17 cellular contexts compared by ENCODE assay signal in the genomic region with DNA sequence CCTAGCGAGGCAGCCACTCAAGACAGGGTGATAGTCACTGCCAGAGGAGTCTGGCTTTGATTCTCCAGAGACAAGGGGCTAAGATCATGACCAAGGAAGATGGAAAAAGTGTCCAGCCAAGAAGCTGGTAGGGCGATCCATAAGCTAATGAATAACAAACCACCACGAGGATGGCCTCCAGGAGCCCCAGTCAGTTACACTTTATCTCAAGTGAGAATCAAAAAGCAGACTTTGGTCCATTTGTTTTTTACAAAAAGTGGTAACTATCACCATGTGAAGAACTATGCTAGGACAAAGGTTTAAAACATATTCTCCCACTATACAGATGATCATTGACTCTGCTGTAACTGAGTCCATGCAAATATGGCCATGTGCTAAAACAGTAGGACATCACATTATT. TPM values are rescaled to one million over a fixed set of nuclear protein-coding genes. Genes with fewer than 3 reads are reported as not detected.
DNase-seq lines count a peak whose midpoint lies in the region; ATAC-seq, FAIRE-seq and TF ChIP-seq lines count a peak whose summit lies in the region.
"Had no signal": no experiment of that assay in that cellular context is flagged by ENCODE, and none has a peak within 500 bp of the region (broad histone marks: within the 10 kb centered on the region; RNA-seq: fewer than 3 reads in every experiment).

No MANE protein-coding gene starts in this region.

- H3K4me3 ChIP-seq in cardiac muscle cell = no peak overlapping the region
- H3K4me3 ChIP-seq in heart left ventricle = no peak overlapping the region
- H3K4me3 ChIP-seq in Karpas-422 (ENCODE audit: low read length) = no peak overlapping the region
- H3K4me3 ChIP-seq in kidney (ENCODE audit: low read length in 2 of 2) = no peak overlapping the region
- H3K4me3 ChIP-seq in H7 (ENCODE audit: insufficient read depth, low read depth, low read length) = no peak overlapping the region

- WGBS in heart left ventricle, 4 donors = 83 to 95% (median 92%) methylated on average over 3 of the region's 3 CpGs

- H3K27me3 ChIP-seq in cardiac muscle cell (no peaks in the 10 kb centered on the region), heart left ventricle (no peaks in the 10 kb centered on the region), Karpas-422 (ENCODE audit: low read length) (no peaks in the 10 kb centered on the region), H7 (ENCODE audit: control insufficient read depth, insufficient read depth, low read length) (no peaks in the 10 kb centered on the region)
- H3K27me3 ChIP-seq: BE2C had no signal

- H3K27ac ChIP-seq in cardiac muscle cell = peak overlapping the region; percentile 86
- H3K27ac ChIP-seq in heart left ventricle = no peak overlapping the region
- 0 out of 2 replicates have a peak overlapping the region, but pooled peaks have one; percentile 33 for H3K27ac ChIP-seq in Karpas-422 (ENCODE audit: low read length)
- H3K27ac ChIP-seq in kidney (ENCODE audit: low read depth in 2 of 2, low read length in 2 of 2) = peak overlapping the region in 1 of 2 donors; percentile 66
- H3K27ac ChIP-seq: C4-2B had no signal

- H3K9me3 ChIP-seq in cardiac muscle cell (ENCODE audit: low read depth) (no peaks in the 10 kb centered on the region), heart left ventricle (no peaks in the 10 kb centered on the region), Karpas-422 (ENCODE audit: low read length) (no peaks in the 10 kb centered on the region), kidney (ENCODE audit: control insufficient read depth in 1 of 2, low read length in 2 of 2) (no peaks in the 10 kb centered on the region)
- H3K9me3 ChIP-seq: BE2C had no signal

- TF ChIP-seq POLR2A in heart left ventricle (IDR thresholded peaks at IDR 0.05) = no peak

- no peak for ATAC-seq in heart left ventricle
- ATAC-seq in stimulated activated effector memory CD8-positive, alpha-beta T cell treated with anti-CD3 and anti-CD28 coated beads, Interleukin-12 subunit alpha, Interleukin-12 subunit beta, amount 100 ng/mL, for 72 hours = no peak
- ATAC-seq: HCT116 had no signal

- no peak for TF ChIP-seq CTCF in cardiac muscle cell (IDR thresholded peaks at IDR 0.05; ENCODE audit: low read depth, low read length)
- TF ChIP-seq CTCF in heart left ventricle (IDR thresholded peaks at IDR 0.05) = no peak
- TF ChIP-seq CTCF in kidney (IDR thresholded peaks at IDR 0.05; ENCODE audit: borderline replicate concordance, extremely low read depth, insufficient read depth) = no peak

- peaks cover 51% of the 10 kb centered on the region for H4K20me1 ChIP-seq in Karpas-422 (ENCODE audit: insufficient read depth, low read depth, low read length)

- peak; percentile 84 for FAIRE-seq in kidney (lab: Jason Lieb, UNC)
- FAIRE-seq: D721Med, GM19239 had no signal

- H3K4me1 ChIP-seq in cardiac muscle cell (ENCODE audit: low read depth) = peaks cover 47% of the 10 kb centered on the region
- H3K4me1 ChIP-seq in heart left ventricle = peaks cover 0 to 37% (median 18%) of the 10 kb centered on the region in 12 donors
- peaks cover 91% of the 10 kb centered on the region for H3K4me1 ChIP-seq in Karpas-422 (ENCODE audit: low read length)
- H3K4me1 ChIP-seq in kidney (ENCODE audit: control insufficient read depth in 1 of 2, insufficient read depth in 1 of 2, low read depth in 1 of 2, low read length in 2 of 2) = peaks cover 17 to 45% of the 10 kb centered on the region in 2 donors
- H3K4me1 ChIP-seq: BE2C had no signal

- no peaks in the 10 kb centered on the region for H3K9me2 ChIP-seq in Karpas-422 (replicated peaks; ENCODE audit: insufficient read depth, low read length)

- H3K36me3 ChIP-seq in cardiac muscle cell = peaks cover 15% of the 10 kb centered on the region
- peaks cover 0 to 40% (median 39%) of the 10 kb centered on the region in 9 donors for H3K36me3 ChIP-seq in heart left ventricle
- peaks cover 19% of the 10 kb centered on the region for H3K36me3 ChIP-seq in Karpas-422 (ENCODE audit: insufficient read depth, low read length)
- peaks cover 17 to 28% of the 10 kb centered on the region in 2 donors for H3K36me3 ChIP-seq in kidney (ENCODE audit: control insufficient read depth in 1 of 2, insufficient read depth in 2 of 2, low read length in 2 of 2)
- H3K36me3 ChIP-seq in H7 (replicated peaks; ENCODE audit: control insufficient read depth, insufficient read depth, low read length) = peaks cover 1% of the 10 kb centered on the region; the same call in 1 of the 2 replicates

- H3K27ac Mint-ChIP-seq in stimulated activated effector memory CD8-positive, alpha-beta T cell treated with anti-CD3 and anti-CD28 coated beads, Interleukin-12 subunit alpha, Interleukin-12 subunit beta, amount 100 ng/mL, for 72 hours = peak overlapping the region; percentile 11
- H3K27ac Mint-ChIP-seq: IgD-negative memory B cell had no signal

- DNase-seq in cardiac muscle cell (ENCODE audit: low read depth in 1 of 2, low spot score in 1 of 2) (no peak), heart left ventricle (no peak), Karpas-422 (no peak), kidney (no peak), NCI-H2107 (lab: John Stamatoyannopoulos, UW) (no peak), H7 (no peak)
- DNase-seq in stimulated activated effector memory CD8-positive, alpha-beta T cell treated with anti-CD3 and anti-CD28 coated beads, Interleukin-12 subunit alpha, Interleukin-12 subunit beta, amount 100 ng/mL, for 72 hours (ENCODE audit: low spot score in 2 of 2) = no peak
- DNase-seq: 8988T; BE2C; CD4-positive, alpha-beta memory T cell; DND-41; GDM1 had no signal

- H3K36me3 Mint-ChIP-seq in stimulated activated effector memory CD8-positive, alpha-beta T cell treated with anti-CD3 and anti-CD28 coated beads, Interleukin-12 subunit alpha, Interleukin-12 subunit beta, amount 100 ng/mL, for 72 hours = peaks cover 35% of the 10 kb centered on the region

- H2AFZ ChIP-seq in Karpas-422 (ENCODE audit: low read length) = no peak overlapping the region

- intact Hi-C loops in heart left ventricle (cut with DNase I) = no loop called here
- intact Hi-C loops in kidney (cut with DNase I) = no loop called here

- H3K9me3 Mint-ChIP-seq in stimulated activated effector memory CD8-positive, alpha-beta T cell treated with anti-CD3 and anti-CD28 coated beads, Interleukin-12 subunit alpha, Interleukin-12 subunit beta, amount 100 ng/mL, for 72 hours = no peaks in the 10 kb centered on the region
- H3K9me3 Mint-ChIP-seq: CD4-positive, alpha-beta memory T cell; IgD-negative memory B cell had no signal

- no peak overlapping the region for H3K9ac ChIP-seq in Karpas-422 (ENCODE audit: low read length)
- H3K9ac ChIP-seq in kidney (ENCODE audit: low read length in 2 of 2) = no peak overlapping the region

- no peak overlapping the region for H3K4me2 ChIP-seq in Karpas-422 (ENCODE audit: low read depth, low read length, poor library complexity, severe bottlenecking)

- H3K4me1 Mint-ChIP-seq in stimulated activated effector memory CD8-positive, alpha-beta T cell treated with anti-CD3 and anti-CD28 coated beads, Interleukin-12 subunit alpha, Interleukin-12 subunit beta, amount 100 ng/mL, for 72 hours = peaks cover 51% of the 10 kb centered on the region

- peaks cover 98% of the 10 kb centered on the region for H3K79me2 ChIP-seq in Karpas-422 (ENCODE audit: low read length)

- no peak overlapping the region for H3K4me3 Mint-ChIP-seq in stimulated activated effector memory CD8-positive, alpha-beta T cell treated with anti-CD3 and anti-CD28 coated beads, Interleukin-12 subunit alpha, Interleukin-12 subunit beta, amount 100 ng/mL, for 72 hours
- H3K4me3 Mint-ChIP-seq: CD4-positive, alpha-beta memory T cell; IgD-negative memory B cell had no signal

RNA-seq across cellular contexts. Expression of gene SETD3, which starts 13.9 kb away (rescaled TPM):
- total RNA-seq in cardiac muscle cell (59.4 and 67.5 TPM in 2 replicates), heart left ventricle (100 to 1,000 TPM in 4 of 9 donors, 10 to 100 TPM in 5; 80.1 to 130 (median 99.4) TPM), kidney (85.6 TPM)
- polyA plus RNA-seq in cardiac muscle cell (60.1 and 71.4 TPM in 2 replicates), heart left ventricle (10 to 100 TPM; 49.7 to 81.7 TPM), kidney (ENCODE audit: insufficient read depth, low read depth, low replicate concordance) (74.0 TPM)
- total RNA-seq in Karpas-422 (2014; rRNA removed; shearing (Covaris generic); ENCODE audit: low replicate concordance) = 72.3 and 90.3 TPM in 2 replicates
- 60.0 and 70.2 TPM in 2 replicates for total RNA-seq in H7 (2014; rRNA removed; shearing (Covaris generic))

RNA-seq across cellular contexts. Expression of gene CCNK, which starts 14.5 kb away (rescaled TPM):
- total RNA-seq in cardiac muscle cell = 14.2 and 17.3 TPM in 2 replicates
- 13.3 and 13.7 TPM in 2 replicates for polyA plus RNA-seq in cardiac muscle cell
- 10 to 100 TPM; 11.8 to 35.3 (median 30.2) TPM for total RNA-seq in heart left ventricle
- polyA plus RNA-seq in heart left ventricle = 10 to 100 TPM in 1 of 2 donors, 1 to 10 TPM in 1; 9.1 to 20.6 TPM
- total RNA-seq in Karpas-422 (2014; rRNA removed; shearing (Covaris generic); ENCODE audit: low replicate concordance) = 46.1 and 69.4 TPM in 2 replicates
- 40.6 TPM for total RNA-seq in kidney
- 12.8 TPM for polyA plus RNA-seq in kidney (ENCODE audit: insufficient read depth, low read depth, low replicate concordance)
- total RNA-seq in H7 (2014; rRNA removed; shearing (Covaris generic)) = 14.2 and 14.7 TPM in 2 replicates

Comparison
In these comparisons a context has a peak if more than half of its experiments do, and no peak if none do; other contexts are left out.
1. H3K27ac ChIP-seq: peak in cardiac muscle cell (single experiment) and Karpas-422 (single experiment); none in heart left ventricle (0 of 12).